In the genomic region with DNA sequence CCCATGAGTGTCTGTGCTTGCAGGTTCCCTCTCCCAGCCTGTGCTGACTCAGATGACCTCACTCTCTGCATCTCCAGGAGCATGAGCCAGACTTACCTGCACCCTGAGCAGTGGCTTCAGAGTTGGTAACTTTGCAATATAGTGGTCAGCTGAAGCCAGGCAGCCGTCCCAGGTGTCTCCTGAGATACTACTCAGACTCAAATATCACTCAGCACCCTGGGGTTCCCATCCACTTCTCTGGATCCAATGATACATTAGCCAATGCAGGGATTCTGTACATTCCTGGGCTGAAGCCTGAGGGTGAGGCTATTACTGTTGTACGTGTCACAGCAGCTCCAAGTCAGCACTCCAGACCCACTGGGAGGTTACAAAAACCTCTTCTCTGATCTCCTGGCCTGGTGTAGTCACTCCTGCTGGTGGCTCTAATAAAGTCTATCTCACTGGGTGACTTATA, we compare ENCODE assay signal across 17 cellular contexts.
"Had no signal": no experiment of that assay in that cellular context is flagged by ENCODE, and none has a peak within 500 bp of the region (broad histone marks: within the 10 kb centered on the region; RNA-seq: fewer than 3 reads in every experiment).

No MANE protein-coding gene starts in this region.

- H3K36me3 ChIP-seq: gastrocnemius medialis, heart right ventricle, right atrium auricular region, transverse colon had no signal

- H3K27ac ChIP-seq: body of pancreas, gastrocnemius medialis, heart right ventricle, right atrium auricular region, transverse colon, VCaP had no signal

- FAIRE-seq: islet of Langerhans had no signal

- ATAC-seq: activated T-cell treated with anti-CD3 and anti-CD28 coated beads, Interleukin-2, amount 50 U/mL, for 4 hours; body of pancreas; gastrocnemius medialis; heart right ventricle; left lobe of liver; natural killer cell; stimulated activated naive CD8-positive, alpha-beta T cell treated with anti-CD3 and anti-CD28 coated beads, Interleukin-15, Interleukin-2, amounts not matched to agents 100 U/mL and 50 U/mL, for 24 hours had no signal

- H3K4me1 ChIP-seq: body of pancreas, gastrocnemius medialis, heart right ventricle, right atrium auricular region, transverse colon had no signal

- H3K4me3 ChIP-seq: body of pancreas, gastrocnemius medialis, heart right ventricle, right atrium auricular region, skin epidermis, transverse colon had no signal

- H3K27me3 ChIP-seq: body of pancreas, right atrium auricular region had no signal

- H3K9me3 ChIP-seq: body of pancreas, gastrocnemius medialis, heart right ventricle, right atrium auricular region, transverse colon had no signal

- DNase-seq: activated CD4-positive, alpha-beta memory T cell treated with anti-CD3 and anti-CD28 coated beads for 36 hours; activated gamma-delta T cell; activated T-cell treated with anti-CD3 and anti-CD28 coated beads, Interleukin-2, amount 50 U/mL, for 4 hours; amygdala; body of pancreas; effector CD8-positive, alpha-beta T cell; gastrocnemius medialis; heart right ventricle; natural killer cell; stimulated activated CD4-positive, alpha-beta T cell treated with anti-CD3 and anti-CD28 coated beads, Interleukin-4, amount 100 ng/mL, for 24 hours; stimulated activated naive CD8-positive, alpha-beta T cell treated with anti-CD3 and anti-CD28 coated beads, Interleukin-15, Interleukin-2, amounts not matched to agents 100 U/mL and 50 U/mL, for 24 hours; transverse colon had no signal
